ENCODE assay signal across 21 cellular contexts in genomic region chr11:126702165-126702738, GRCh38.
"Had no signal": no experiment of that assay in that cellular context is flagged by ENCODE, and none has a peak within 500 bp of the region (broad histone marks: within the 10 kb centered on the region; RNA-seq: fewer than 3 reads in every experiment).

No MANE protein-coding gene starts in this region.

- H3K4me3 Mint-ChIP-seq: activated T-cell treated with anti-CD3 and anti-CD28 coated beads, Interleukin-2, amount 50 U/mL, for 72 hours; natural killer cell; stimulated activated effector memory CD8-positive, alpha-beta T cell treated with anti-CD3 and anti-CD28 coated beads, Interleukin-12 subunit alpha, Interleukin-12 subunit beta, amount 100 ng/mL, for 72 hours; T-helper 17 cell had no signal

- H3K4me1 Mint-ChIP-seq: natural killer cell; stimulated activated effector memory CD8-positive, alpha-beta T cell treated with anti-CD3 and anti-CD28 coated beads, Interleukin-12 subunit alpha, Interleukin-12 subunit beta, amount 100 ng/mL, for 72 hours; T-helper 17 cell had no signal

- H3K36me3 Mint-ChIP-seq: natural killer cell; stimulated activated effector memory CD8-positive, alpha-beta T cell treated with anti-CD3 and anti-CD28 coated beads, Interleukin-12 subunit alpha, Interleukin-12 subunit beta, amount 100 ng/mL, for 72 hours had no signal

- ATAC-seq: activated T-cell treated with anti-CD3 and anti-CD28 coated beads, Interleukin-2, amount 50 U/mL, for 72 hours; T-helper 17 cell; upper lobe of right lung had no signal

- H3K27ac Mint-ChIP-seq: activated T-cell treated with anti-CD3 and anti-CD28 coated beads, Interleukin-2, amount 50 U/mL, for 72 hours; natural killer cell; progenitor cell of endocrine pancreas; stimulated activated effector memory CD8-positive, alpha-beta T cell treated with anti-CD3 and anti-CD28 coated beads, Interleukin-12 subunit alpha, Interleukin-12 subunit beta, amount 100 ng/mL, for 72 hours; T-helper 17 cell had no signal

- H3K9me3 Mint-ChIP-seq: activated T-cell treated with anti-CD3 and anti-CD28 coated beads, Interleukin-2, amount 50 U/mL, for 72 hours; natural killer cell; stimulated activated effector memory CD8-positive, alpha-beta T cell treated with anti-CD3 and anti-CD28 coated beads, Interleukin-12 subunit alpha, Interleukin-12 subunit beta, amount 100 ng/mL, for 72 hours had no signal

- DNase-seq: activated CD4-positive, alpha-beta T cell treated with anti-CD3 and anti-CD28 coated beads for 1 hour; activated CD4-positive, alpha-beta T cell treated with anti-CD3 and anti-CD28 coated beads, Interleukin-2, amount 50 U/mL, for 4 hours; activated effector memory CD4-positive, alpha-beta T cell treated with anti-CD3 and anti-CD28 coated beads, Interleukin-2, amount 50 U/mL, for 16 hours; activated naive CD4-positive, alpha-beta T cell treated with anti-CD3 and anti-CD28 coated beads, Interleukin-2, amount 50 U/mL, for 16 hours; activated T-cell treated with anti-CD3 and anti-CD28 coated beads, Interleukin-2, amount 50 U/mL, for 72 hours; erythroblast; foreskin melanocyte; lower lobe of right lung; natural killer cell; stimulated activated CD4-positive, alpha-beta T cell treated with anti-CD3 and anti-CD28 coated beads, Interleukin-15, amount 100 ng/mL, for 24 hours; stimulated activated CD4-positive, alpha-beta T cell treated with anti-CD3 and anti-CD28 coated beads, Interleukin-2, amount 100 ng/mL, for 48 hours; stomach; T-helper 17 cell; upper lobe of right lung had no signal

- H3K27ac ChIP-seq: ascending aorta, lower lobe of right lung, right atrium auricular region, skin epidermis, stomach, thoracic aorta, upper lobe of right lung, VCaP had no signal
